Comparison of ENCODE assay signal across 32 cellular contexts in the genomic region with DNA sequence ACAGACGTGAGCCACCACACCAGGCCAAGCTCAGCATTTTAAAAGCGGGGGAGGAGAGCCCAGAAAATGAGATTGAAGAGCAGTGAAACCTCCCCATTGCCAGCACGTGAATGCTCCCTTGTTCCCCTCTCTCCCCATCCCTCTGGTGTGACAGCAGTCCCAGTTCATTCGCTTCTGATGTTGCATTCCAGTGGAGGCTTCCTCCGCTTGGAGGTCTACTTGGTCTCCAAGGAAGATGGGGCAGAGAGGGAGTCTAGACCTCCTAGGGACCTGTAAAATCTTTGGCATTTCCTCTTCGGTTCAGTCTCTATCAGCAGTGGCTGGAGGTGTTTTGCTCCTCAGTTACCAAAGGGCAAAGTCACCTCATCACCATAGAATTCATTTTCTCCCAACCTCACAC.
"Had no signal": no experiment of that assay in that cellular context is flagged by ENCODE, and none has a peak within 500 bp of the region (broad histone marks: within the 10 kb centered on the region; RNA-seq: fewer than 3 reads in every experiment).

No MANE protein-coding gene starts in this region.

- H3K9me3 Mint-ChIP-seq: natural killer cell treated with Interleukin-12 subunit alpha and Interleukin-12 subunit beta and Interleukin-15 and Interleukin-18, amount 100 ng/mL, for 72 hours; stimulated activated memory B cell treated with anti-CD40 and anti-IgM and Interleukin-4, amounts not matched to agents 10 μg/mL and 1 μg/mL and 100 μg/mL, for 72 hours had no signal

- H3K4me1 Mint-ChIP-seq: stimulated activated memory B cell treated with anti-CD40 and anti-IgM and Interleukin-4, amounts not matched to agents 10 μg/mL and 1 μg/mL and 100 μg/mL, for 72 hours; T-helper 17 cell had no signal

- H3K4me1 ChIP-seq: adrenal gland, body of pancreas, heart right ventricle, left ventricle myocardium inferior, sigmoid colon, suprapubic skin, tibial artery had no signal

- H3K27me3 Mint-ChIP-seq: activated naive CD8-positive, alpha-beta T cell; natural killer cell treated with Interleukin-12 subunit alpha and Interleukin-12 subunit beta and Interleukin-15 and Interleukin-18, amount 100 ng/mL, for 72 hours; stimulated activated memory B cell treated with anti-CD40 and anti-IgM and Interleukin-4, amounts not matched to agents 10 μg/mL and 1 μg/mL and 100 μg/mL, for 72 hours; T-helper 17 cell had no signal

- H3K27ac ChIP-seq: adrenal gland, body of pancreas, coronary artery, heart right ventricle, left ventricle myocardium inferior, neutrophil, sigmoid colon, suprapubic skin, tibial artery, WERI-Rb-1 had no signal

- H3K4me3 Mint-ChIP-seq: activated naive CD8-positive, alpha-beta T cell; natural killer cell treated with Interleukin-12 subunit alpha and Interleukin-12 subunit beta and Interleukin-15 and Interleukin-18, amount 100 ng/mL, for 72 hours; stimulated activated memory B cell treated with anti-CD40 and anti-IgM and Interleukin-4, amounts not matched to agents 10 μg/mL and 1 μg/mL and 100 μg/mL, for 72 hours; T-helper 17 cell had no signal

- ATAC-seq: activated CD4-positive, CD25-positive, alpha-beta regulatory T cell treated with anti-CD3 and anti-CD28 coated beads, Interleukin-2, amount 50 U/mL, for 24 hours; body of pancreas; esophagus mucosa; heart right ventricle; mucosa of descending colon; natural killer cell treated with Interleukin-12 subunit alpha and Interleukin-12 subunit beta and Interleukin-15 and Interleukin-18, amount 100 ng/mL, for 72 hours; stimulated activated memory B cell treated with anti-CD40 and anti-IgM and Interleukin-4, amounts not matched to agents 10 μg/mL and 1 μg/mL and 100 μg/mL, for 72 hours; T-helper 17 cell had no signal

- H3K36me3 ChIP-seq: adrenal gland, heart right ventricle, left ventricle myocardium inferior, neutrophil, sigmoid colon, suprapubic skin, tibial artery, WERI-Rb-1 had no signal

- H3K4me3 ChIP-seq: adrenal gland, body of pancreas, coronary artery, heart right ventricle, left ventricle myocardium inferior, lung, mucosa of descending colon, sigmoid colon, suprapubic skin, tibial artery had no signal

- H3K36me3 Mint-ChIP-seq: activated naive CD8-positive, alpha-beta T cell; natural killer cell treated with Interleukin-12 subunit alpha and Interleukin-12 subunit beta and Interleukin-15 and Interleukin-18, amount 100 ng/mL, for 72 hours; stimulated activated memory B cell treated with anti-CD40 and anti-IgM and Interleukin-4, amounts not matched to agents 10 μg/mL and 1 μg/mL and 100 μg/mL, for 72 hours had no signal

- H3K9me3 ChIP-seq: adrenal gland, body of pancreas, heart right ventricle, left ventricle myocardium inferior, mucosa of descending colon, neutrophil, sigmoid colon, suprapubic skin, tibial artery had no signal

- H3K27ac Mint-ChIP-seq: activated naive CD8-positive, alpha-beta T cell; natural killer cell treated with Interleukin-12 subunit alpha and Interleukin-12 subunit beta and Interleukin-15 and Interleukin-18, amount 100 ng/mL, for 72 hours; stimulated activated memory B cell treated with anti-CD40 and anti-IgM and Interleukin-4, amounts not matched to agents 10 μg/mL and 1 μg/mL and 100 μg/mL, for 72 hours; T-helper 17 cell had no signal

- H3K27me3 ChIP-seq: adrenal gland, body of pancreas, heart right ventricle, neutrophil, sigmoid colon, suprapubic skin, tibial artery had no signal

- DNase-seq: activated CD4-positive, alpha-beta T cell treated with anti-CD3 and anti-CD28 coated beads for 48 hours; activated CD4-positive, alpha-beta T cell treated with anti-CD3 and anti-CD28 coated beads, Interleukin-2, amount 50 U/mL, for 48 hours; activated CD8-positive, alpha-beta memory T cell treated with anti-CD3 and anti-CD28 coated beads for 24 hours; activated effector memory CD4-positive, alpha-beta T cell treated with Interleukin-2 at 50 U/mL for 16 hours; activated naive CD4-positive, alpha-beta T cell treated with Interleukin-2 at 50 U/mL for 16 hours; adrenal gland; aorta; body of pancreas; cerebellar nuclear complex; foreskin fibroblast; heart right ventricle; islet precursor cell; left ventricle myocardium inferior; mucosa of descending colon; sigmoid colon; small intestine; stimulated activated CD4-positive, alpha-beta T cell treated with anti-CD3 and anti-CD28 coated beads, Interleukin-1b, Interleukin-23, amount 100 ng/mL, for 48 hours; stimulated activated CD4-positive, alpha-beta T cell treated with anti-CD3 and anti-CD28 coated beads, Interleukin-4, amount 100 ng/mL, for 4 hours; stimulated activated CD8-positive, alpha-beta memory T cell treated with anti-CD3 and anti-CD28 coated beads, Interleukin-4, amount 100 ng/mL, for 48 hours; T-helper 17 cell; T1000; tibial artery; WERI-Rb-1 had no signal
